Comparison of ENCODE assay signal across 8 cellular contexts in genomic region chr14:104768437-104769323, GRCh38. TPM values are rescaled to one million over a fixed set of nuclear protein-coding genes. Genes with fewer than 3 reads are reported as not detected.
DNase-seq lines count a peak whose midpoint lies in the region; ATAC-seq, FAIRE-seq and TF ChIP-seq lines count a peak whose summit lies in the region.

No MANE protein-coding gene starts in this region.

- peak; percentile 81 to 87 (median 83) for DNase-seq in CD4-positive, CD25-positive, alpha-beta regulatory T cell
- peak; percentile 90 for DNase-seq in GM20000 (ENCODE audit: low spot score)
- peak; percentile 61 to 68 for DNase-seq in Kasumi-1 (lab: John Stamatoyannopoulos, UW)
- peak; percentile 23 for DNase-seq in SHP77 treated with DMSO at 0.1 percent for 48 hours (lab: John Stamatoyannopoulos, UW)
- DNase-seq in activated effector memory CD4-positive, alpha-beta T cell treated with Interleukin-2 at 50 U/mL for 16 hours: peak; percentile 81
- peak; percentile 79 to 91 for DNase-seq in frontal cortex (ENCODE audit: low spot score in 2 of 2)
- DNase-seq in nucleus accumbens (lab: John Stamatoyannopoulos, UW): peak in 55 of 56 donors; percentile 17 to 93 (median 73)
- DNase-seq in testis: peak; percentile 92

- intact Hi-C loops in testis (cut with DNase I; ENCODE audit: low total_unique reads): loop anchor here (10.0 kb wide), 1 partner anchor 276 kb away; no protein-coding TSS in a partner anchor

- H3K9me3 Mint-ChIP-seq in CD4-positive, CD25-positive, alpha-beta regulatory T cell: no peaks in the 10 kb centered on the region

- peaks cover 0 to 14% (median 2%) of the 10 kb centered on the region in 4 donors for H3K4me1 Mint-ChIP-seq in CD4-positive, CD25-positive, alpha-beta regulatory T cell

- peaks cover 16% of the 10 kb centered on the region for H3K36me3 Mint-ChIP-seq in CD4-positive, CD25-positive, alpha-beta regulatory T cell

- no peaks in the 10 kb centered on the region for H3K27me3 Mint-ChIP-seq in CD4-positive, CD25-positive, alpha-beta regulatory T cell

- no peak overlapping the region for H3K4me3 ChIP-seq in CD4-positive, CD25-positive, alpha-beta regulatory T cell (ENCODE audit: low read depth, low read length)
- H3K4me3 ChIP-seq in testis: no peak overlapping the region

- no peaks in the 10 kb centered on the region for H3K27me3 ChIP-seq in CD4-positive, CD25-positive, alpha-beta regulatory T cell (ENCODE audit: control insufficient read depth, insufficient read depth, low read length)
- no peaks in the 10 kb centered on the region for H3K27me3 ChIP-seq in testis

- no peaks in the 10 kb centered on the region for H3K9me3 ChIP-seq in CD4-positive, CD25-positive, alpha-beta regulatory T cell (ENCODE audit: control insufficient read depth in 2 of 2, low read length in 2 of 2)
- no peaks in the 10 kb centered on the region for H3K9me3 ChIP-seq in testis

- peaks cover 4% of the 10 kb centered on the region for H3K4me1 ChIP-seq in CD4-positive, CD25-positive, alpha-beta regulatory T cell (ENCODE audit: control insufficient read depth, insufficient read depth, low read length, poor library complexity, severe bottlenecking)
- H3K4me1 ChIP-seq in testis: peaks cover 11% of the 10 kb centered on the region

- H3K36me3 ChIP-seq in CD4-positive, CD25-positive, alpha-beta regulatory T cell (ENCODE audit: control insufficient read depth, insufficient read depth, low read length): peaks cover 23% of the 10 kb centered on the region
- H3K36me3 ChIP-seq in testis (ENCODE audit: low read depth, missing control alignments): no peaks in the 10 kb centered on the region

- TF ChIP-seq CTCF in GM20000 (IDR thresholded peaks at IDR 0.05; ENCODE audit: extremely low read depth, missing control alignments): peak; percentile 99
- peak; percentile 87 to 97 (median 88) for TF ChIP-seq CTCF in testis (IDR thresholded peaks at IDR 0.05)

- 35 to 43% methylated on average over 12 to 22 of the region's 25 CpGs for WGBS in testis, 2 donors

- peak overlapping the region in 2 of 3 donors; percentile 62 to 64 for H3K27ac Mint-ChIP-seq in CD4-positive, CD25-positive, alpha-beta regulatory T cell

- no peak overlapping the region for H3K4me3 Mint-ChIP-seq in CD4-positive, CD25-positive, alpha-beta regulatory T cell

- H3K27ac ChIP-seq in CD4-positive, CD25-positive, alpha-beta regulatory T cell (ENCODE audit: insufficient read depth, low read length, poor library complexity, severe bottlenecking): no peak overlapping the region
- H3K27ac ChIP-seq in testis: no peak overlapping the region

- no peak for FAIRE-seq in frontal cortex (lab: Jason Lieb, UNC)

- TF ChIP-seq POLR2A in testis (IDR thresholded peaks at IDR 0.05): no peak

- peak; percentile 89 to 90 for ATAC-seq in CD4-positive, CD25-positive, alpha-beta regulatory T cell (ENCODE audit: low read depth in 2 of 2)

RNA-seq across cellular contexts. Expression of gene SIVA1, which starts 15.7 kb away (rescaled TPM):
- total RNA-seq in CD4-positive, CD25-positive, alpha-beta regulatory T cell: 82.6 TPM
- 100 to 1,000 TPM; 234 to 281 (median 246) TPM for polyA plus RNA-seq in CD4-positive, CD25-positive, alpha-beta regulatory T cell
- total RNA-seq in frontal cortex (20.4 TPM), testis (100 to 1,000 TPM; 236 to 247 TPM)
- polyA plus RNA-seq in testis (ENCODE audit: insufficient read depth, low read depth, low replicate concordance): 99.5 TPM

RNA-seq across cellular contexts. Expression of gene AKT1, which starts 26.9 kb away (rescaled TPM):
- 86.0 TPM for total RNA-seq in CD4-positive, CD25-positive, alpha-beta regulatory T cell
- polyA plus RNA-seq in CD4-positive, CD25-positive, alpha-beta regulatory T cell: 10 to 100 TPM in 2 of 4 donors, 1 to 10 TPM in 2; 6.3 to 19.8 (median 12.4) TPM
- 130 TPM for total RNA-seq in frontal cortex
- 100 to 1,000 TPM; 106 to 125 TPM for total RNA-seq in testis
- polyA plus RNA-seq in testis (ENCODE audit: insufficient read depth, low read depth, low replicate concordance): 68.2 TPM

RNA-seq across cellular contexts. Expression of gene ZBTB42, which starts 32.2 kb away (rescaled TPM):
- total RNA-seq in CD4-positive, CD25-positive, alpha-beta regulatory T cell: 3.6 TPM
- polyA plus RNA-seq in CD4-positive, CD25-positive, alpha-beta regulatory T cell: 1 to 10 TPM; 1.3 to 2.1 (median 1.9) TPM
- 0.41 TPM for total RNA-seq in frontal cortex
- total RNA-seq in testis: 1 to 10 TPM; 6.1 to 8.4 TPM
- 7.1 TPM for polyA plus RNA-seq in testis (ENCODE audit: insufficient read depth, low read depth, low replicate concordance)

RNA-seq across cellular contexts. Expression of gene ADSS1, which starts 44.7 kb away (rescaled TPM):
- 1.9 TPM for total RNA-seq in CD4-positive, CD25-positive, alpha-beta regulatory T cell
- polyA plus RNA-seq in CD4-positive, CD25-positive, alpha-beta regulatory T cell: 1 to 10 TPM in 2 of 4 donors, under 1 TPM in 2; 0.10 to 1.7 (median 1.0) TPM
- total RNA-seq in frontal cortex (1.6 TPM), testis (10 to 100 TPM; 48.7 to 79.4 TPM)
- polyA plus RNA-seq in testis (ENCODE audit: insufficient read depth, low read depth, low replicate concordance): 79.6 TPM

Comparison
In these comparisons a context has a peak if more than half of its experiments do, and no peak if none do; other contexts are left out.
1. DNase-seq: peak in every context shown above with its lines; median percentile 92 in testis; 90 in GM20000; 85 in frontal cortex; 83 in CD4-positive, CD25-positive, alpha-beta regulatory T cell; 81 in activated effector memory CD4-positive, alpha-beta T cell treated with Interleukin-2 at 50 U/mL for 16 hours; 73 in nucleus accumbens; 64 in Kasumi-1; 23 in SHP77 treated with DMSO at 0.1 percent for 48 hours.